9 cellular contexts compared by ENCODE assay signal in genomic region chr15:75061272-75061671, GRCh38. TPM values are rescaled to one million over a fixed set of nuclear protein-coding genes. Genes with fewer than 3 reads are reported as not detected.
DNase-seq lines count a peak whose midpoint lies in the region.
"Had no signal": no experiment of that assay in that cellular context is flagged by ENCODE, and none has a peak within 500 bp of the region (broad histone marks: within the 10 kb centered on the region; RNA-seq: fewer than 3 reads in every experiment).

No MANE protein-coding gene starts in this region.

- H3K9me3 ChIP-seq in effector memory CD4-positive, alpha-beta T cell (ENCODE audit: control insufficient read depth, low read length) = no peaks in the 10 kb centered on the region

- H3K4me3 ChIP-seq in effector memory CD4-positive, alpha-beta T cell (ENCODE audit: insufficient read depth, low read depth, low read length, poor library complexity, severe bottlenecking) = no peak overlapping the region

- no peaks in the 10 kb centered on the region for H3K36me3 ChIP-seq in effector memory CD4-positive, alpha-beta T cell (ENCODE audit: control insufficient read depth, insufficient read depth, low read length)

- peak; percentile 71 for DNase-seq in GDM1 (lab: John Stamatoyannopoulos, UW)
- peak; percentile 58 for DNase-seq in H4 (ENCODE audit: low spot score)
- DNase-seq in SKM-1 (lab: John Stamatoyannopoulos, UW; ENCODE audit: unreplicated experiment) = peak; percentile 46
- peak; percentile 40 for DNase-seq in iris pigment epithelial cell (ENCODE audit: low read depth)
- no peak for DNase-seq in effector memory CD4-positive, alpha-beta T cell
- DNase-seq in DMS53 (lab: John Stamatoyannopoulos, UW) = no peak
- DNase-seq in NCI-H345 treated with DMSO at 0.1 percent for 48 hours (lab: John Stamatoyannopoulos, UW; ENCODE audit: unreplicated experiment) = no peak
- DNase-seq in activated effector memory CD4-positive, alpha-beta T cell treated with Interleukin-2 at 50 U/mL for 16 hours = no peak
- DNase-seq: DND-41 had no signal

- peaks cover under 1% of the 10 kb centered on the region for H3K4me1 ChIP-seq in effector memory CD4-positive, alpha-beta T cell (ENCODE audit: control insufficient read depth, insufficient read depth, low read length, poor library complexity, severe bottlenecking)

- no peaks in the 10 kb centered on the region for H3K27me3 ChIP-seq in effector memory CD4-positive, alpha-beta T cell (replicated peaks; ENCODE audit: control insufficient read depth, insufficient read depth, low read length, poor library complexity, severe bottlenecking)

- H3K27ac ChIP-seq in effector memory CD4-positive, alpha-beta T cell (ENCODE audit: insufficient read depth, low read length, poor library complexity, severe bottlenecking) = no peak overlapping the region

RNA-seq across cellular contexts. Expression of gene PPCDC, which starts 37.9 kb away (rescaled TPM):
- total RNA-seq in H4 (2014; rRNA removed; shearing (Covaris generic)) = 5.4 and 11.6 TPM in 2 replicates

Comparison
In these comparisons a context has a peak if more than half of its experiments do, and no peak if none do; other contexts are left out.
1. DNase-seq: peak in GDM1 (single experiment), H4 (single experiment), SKM-1 (single experiment) and iris pigment epithelial cell (single experiment); none in effector memory CD4-positive, alpha-beta T cell (0 of 3), DMS53 (single experiment), NCI-H345 treated with DMSO at 0.1 percent for 48 hours (single experiment) and activated effector memory CD4-positive, alpha-beta T cell treated with Interleukin-2 at 50 U/mL for 16 hours (single experiment).